In the genomic region with DNA sequence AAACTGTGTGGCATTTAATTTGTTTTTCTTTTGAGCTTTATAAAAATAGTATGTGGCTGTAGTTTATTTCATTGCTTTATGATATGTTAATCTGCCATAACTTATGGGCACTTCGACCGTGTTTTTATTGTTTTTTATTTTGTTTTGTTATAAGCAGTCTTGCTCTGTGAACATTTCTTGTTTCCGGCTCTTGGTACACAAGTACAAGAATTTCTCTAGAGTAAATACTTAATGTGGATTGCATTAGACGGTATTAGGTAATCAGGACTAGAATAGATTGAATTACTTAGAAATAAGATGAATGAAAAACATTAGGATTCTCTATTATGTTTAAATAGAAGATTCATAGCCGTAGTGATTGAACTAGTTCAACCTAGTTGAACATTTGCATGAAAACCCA, we compare ENCODE assay signal across 9 cellular contexts. TPM values are rescaled to one million over a fixed set of nuclear protein-coding genes. Genes with fewer than 3 reads are reported as not detected.
DNase-seq lines count a peak whose midpoint lies in the region; ATAC-seq, FAIRE-seq and TF ChIP-seq lines count a peak whose summit lies in the region.
"Had no signal": no experiment of that assay in that cellular context is flagged by ENCODE, and none has a peak within 500 bp of the region (broad histone marks: within the 10 kb centered on the region; RNA-seq: fewer than 3 reads in every experiment).

No MANE protein-coding gene starts in this region.

- DNase-seq in AML-193 (lab: John Stamatoyannopoulos, UW) (peak; percentile 15 to 17), HFF-Myc (ENCODE audit: extremely low read depth, low read depth) (no peak), astrocyte (ENCODE audit: low read depth) (no peak), memory B cell (ENCODE audit: low spot score in 2 of 2) (no peak), tibial nerve (ENCODE audit: low spot score in 2 of 2) (no peak), NCI-H510A treated with DMSO at 0.1 percent for 48 hours (lab: John Stamatoyannopoulos, UW) (no peak)
- DNase-seq: caudate nucleus had no signal

- FAIRE-seq in astrocyte (lab: Jason Lieb, UNC) = no peak

- H3K27me3 ChIP-seq in astrocyte (ENCODE audit: insufficient read depth, low read length) = peaks cover 10% of the 10 kb centered on the region
- no peaks in the 10 kb centered on the region for H3K27me3 ChIP-seq in tibial nerve

- H3K36me3 ChIP-seq in astrocyte (ENCODE audit: insufficient read depth, low read length) (no peaks in the 10 kb centered on the region), tibial nerve (no peaks in the 10 kb centered on the region)

- ATAC-seq in memory B cell (ENCODE audit: low read depth) (no peak), HG02642 (IDR thresholded peaks at IDR 0.05; ENCODE audit: poor library complexity, unreplicated experiment) (no peak), GM18873 (IDR thresholded peaks at IDR 0.05; ENCODE audit: low FRiP score, unreplicated experiment) (no peak)

- H3K27ac Mint-ChIP-seq in astrocyte (ENCODE audit: unreplicated experiment) (peak overlapping the region; percentile 9), memory B cell (peak overlapping the region; percentile 86)

- TF ChIP-seq EP300 in tibial nerve (IDR thresholded peaks at IDR 0.05) = no peak

- no peak overlapping the region for H2AFZ ChIP-seq in astrocyte (ENCODE audit: low read depth, low read length)

- H3K79me2 ChIP-seq in astrocyte (ENCODE audit: insufficient read depth, low read length) = peaks cover 67% of the 10 kb centered on the region

- no peaks in the 10 kb centered on the region for H3K36me3 Mint-ChIP-seq in astrocyte (ENCODE audit: low read depth, unreplicated experiment)
- no peaks in the 10 kb centered on the region for H3K36me3 Mint-ChIP-seq in memory B cell

- WGBS in tibial nerve, 2 donors = 36 to 50% methylated on average over 5 of the region's 5 CpGs

- peak overlapping the region; percentile 98 for H3K4me2 ChIP-seq in astrocyte (ENCODE audit: low read length)

- peaks cover 44% of the 10 kb centered on the region for H4K20me1 ChIP-seq in astrocyte (ENCODE audit: insufficient read depth, low read length)

- no peak overlapping the region for H3K9ac ChIP-seq in astrocyte (ENCODE audit: low read length)

- TF ChIP-seq CTCF in HFF-Myc (IDR thresholded peaks at IDR 0.05; ENCODE audit: low read depth, low read length, missing control alignments) (no peak), astrocyte (IDR thresholded peaks at IDR 0.05; ENCODE audit: insufficient read depth, low read depth, low read length) (no peak), tibial nerve (IDR thresholded peaks at IDR 0.05) (no peak)

- H3K9me3 ChIP-seq in astrocyte (ENCODE audit: insufficient read depth, low read depth, low read length) (no peaks in the 10 kb centered on the region), tibial nerve (no peaks in the 10 kb centered on the region)

- H3K27ac ChIP-seq in astrocyte (ENCODE audit: low read depth, low read length) (no peak overlapping the region), tibial nerve (peak overlapping the region in 1 of 4 donors; percentile 46)

- no peak for TF ChIP-seq POLR2A in tibial nerve (IDR thresholded peaks at IDR 0.05)

- H3K27me3 Mint-ChIP-seq in astrocyte (ENCODE audit: low read depth, unreplicated experiment) (no peaks in the 10 kb centered on the region), memory B cell (no peaks in the 10 kb centered on the region)

- H3K4me1 ChIP-seq in astrocyte (ENCODE audit: insufficient read depth, low read length) (peaks cover 5% of the 10 kb centered on the region), tibial nerve (peaks cover 0 to 40% (median 15%) of the 10 kb centered on the region in 4 donors)

- H3K9me3 Mint-ChIP-seq in astrocyte (ENCODE audit: unreplicated experiment) (no peaks in the 10 kb centered on the region), memory B cell (no peaks in the 10 kb centered on the region)

- peak overlapping the region; percentile 56; the same call in 1 of the 2 replicates for H3K4me3 ChIP-seq in HFF-Myc (replicated peaks; ENCODE audit: low read depth, low read length)
- peak overlapping the region; percentile 67 for H3K4me3 ChIP-seq in astrocyte (ENCODE audit: insufficient read depth, low read depth, low read length)
- H3K4me3 ChIP-seq in tibial nerve = peak overlapping the region in 1 of 4 donors; percentile 42

- H3K4me3 Mint-ChIP-seq in astrocyte (ENCODE audit: unreplicated experiment) = peak overlapping the region; percentile 94
- peak overlapping the region; percentile 84 for H3K4me3 Mint-ChIP-seq in memory B cell

- H3K4me1 Mint-ChIP-seq in astrocyte (ENCODE audit: low read depth, unreplicated experiment) = peaks cover 13% of the 10 kb centered on the region
- peaks cover 28% of the 10 kb centered on the region for H3K4me1 Mint-ChIP-seq in memory B cell

RNA-seq across cellular contexts. Expression of a gene that starts 2.1 kb away (rescaled TPM):
- total RNA-seq in astrocyte (65.6 and 70.0 TPM in 2 replicates), tibial nerve (100 to 1,000 TPM in 1 of 4 donors, 10 to 100 TPM in 3; 68.6 to 126 (median 88.2) TPM)

Comparison
In these comparisons a context has a peak if more than half of its experiments do, and no peak if none do; other contexts are left out.
1. DNase-seq: peak in AML-193 (2 of 2); none in HFF-Myc (single experiment), astrocyte (single experiment), memory B cell (0 of 2), tibial nerve (0 of 2) and NCI-H510A treated with DMSO at 0.1 percent for 48 hours (single experiment).